Comparison of ENCODE assay signal across 23 cellular contexts in the genomic region with DNA sequence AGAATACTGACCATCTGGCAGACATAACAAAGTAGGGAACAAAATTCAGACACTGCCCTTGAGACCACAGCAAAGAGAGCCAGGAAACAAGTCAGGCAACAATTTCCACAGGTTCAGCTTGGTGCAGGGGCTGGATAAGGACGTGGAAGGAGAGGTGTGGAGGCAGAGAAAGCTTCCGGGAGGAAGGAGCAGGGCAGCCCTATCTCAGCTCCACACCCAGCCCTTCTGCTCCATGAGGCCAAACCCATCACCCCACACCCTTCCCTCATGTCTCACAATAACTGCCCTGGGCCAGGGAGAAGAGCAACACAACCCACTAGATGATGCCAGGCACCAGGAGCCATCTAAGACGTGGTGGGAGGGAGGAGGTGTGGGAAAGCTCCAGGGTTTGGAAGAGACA. TPM values are rescaled to one million over a fixed set of nuclear protein-coding genes. Genes with fewer than 3 reads are reported as not detected.
DNase-seq lines count a peak whose midpoint lies in the region; ATAC-seq and TF ChIP-seq lines count a peak whose summit lies in the region.
"Had no signal": no experiment of that assay in that cellular context is flagged by ENCODE, and none has a peak within 500 bp of the region (broad histone marks: within the 10 kb centered on the region; RNA-seq: fewer than 3 reads in every experiment).

No MANE protein-coding gene starts in this region.

- H3K36me3 Mint-ChIP-seq in activated CD8-positive, alpha-beta T cell treated with anti-CD3 and anti-CD28 coated beads for 36 hours (ENCODE audit: low read depth), result peaks cover 90% of the 10 kb centered on the region
- peaks cover 87% of the 10 kb centered on the region for H3K36me3 Mint-ChIP-seq in activated CD8-positive, alpha-beta T cell treated with anti-CD3 and anti-CD28 coated beads, Interleukin-2, amount 10 ng/mL, durations not matched to agents 7 days and 5 days (ENCODE audit: low read depth)
- H3K36me3 Mint-ChIP-seq in HFFc6 (ENCODE audit: low read depth) (peaks cover 62% of the 10 kb centered on the region), nephron progenitor cell (ENCODE audit: low read depth) (peaks cover 91% of the 10 kb centered on the region)
- H3K36me3 Mint-ChIP-seq in activated T-helper 17 cell treated with anti-CD3 and anti-CD28 coated beads, Interleukin-2, amount 50 U/mL, for 72 hours (ENCODE audit: low read depth), result peaks cover 100% of the 10 kb centered on the region

- DNase-seq in activated CD8-positive, alpha-beta T cell treated with anti-CD3 and anti-CD28 coated beads for 36 hours, result no peak
- DNase-seq in activated CD8-positive, alpha-beta T cell treated with anti-CD3 and anti-CD28 coated beads, Interleukin-2, amount 10 ng/mL, durations not matched to agents 7 days and 5 days, result no peak
- DNase-seq in HFFc6, result no peak
- DNase-seq in nephron progenitor cell, result no peak
- DNase-seq in left ventricle myocardium inferior, result no peak
- DNase-seq: activated CD4-positive, CD25-positive, alpha-beta regulatory T cell; amygdala; Calu3; heart right ventricle; left lung; NCI-H1694 treated with DMSO at 0.1 percent for 48 hours; NCI-H345; small intestine; stimulated activated CD4-positive, alpha-beta T cell treated with anti-CD3 and anti-CD28 coated beads, Interleukin-4, amount 100 ng/mL, for 1 hour; T-helper 2 cell; upper lobe of right lung had no signal

- no peaks in the 10 kb centered on the region for H3K27me3 ChIP-seq in left ventricle myocardium inferior (ENCODE audit: low read depth)
- H3K27me3 ChIP-seq: cardiac muscle cell, heart right ventricle, left lung, neutrophil, upper lobe of right lung had no signal

- peak overlapping the region; percentile 12 for H3K4me3 Mint-ChIP-seq in activated CD8-positive, alpha-beta T cell treated with anti-CD3 and anti-CD28 coated beads for 36 hours
- no peak overlapping the region for H3K4me3 Mint-ChIP-seq in activated CD8-positive, alpha-beta T cell treated with anti-CD3 and anti-CD28 coated beads, Interleukin-2, amount 10 ng/mL, durations not matched to agents 7 days and 5 days
- H3K4me3 Mint-ChIP-seq in HFFc6, result no peak overlapping the region
- H3K4me3 Mint-ChIP-seq in activated T-helper 17 cell treated with anti-CD3 and anti-CD28 coated beads, Interleukin-2, amount 50 U/mL, for 72 hours, result peak overlapping the region; percentile 7
- H3K4me3 Mint-ChIP-seq in nephron progenitor cell, result no peak overlapping the region

- TF ChIP-seq CTCF in activated CD8-positive, alpha-beta T cell treated with anti-CD3 and anti-CD28 coated beads for 36 hours (IDR thresholded peaks at IDR 0.05), result no peak
- TF ChIP-seq CTCF in HFFc6 (IDR thresholded peaks at IDR 0.05) (no peak), nephron progenitor cell (IDR thresholded peaks at IDR 0.05) (no peak), left ventricle myocardium inferior (IDR thresholded peaks at IDR 0.05; ENCODE audit: borderline replicate concordance) (no peak)

- no peak overlapping the region for H3K27ac ChIP-seq in left ventricle myocardium inferior (replicated peaks)
- H3K27ac ChIP-seq: cardiac muscle cell, heart right ventricle, left lung, neutrophil, upper lobe of right lung had no signal

- no peak for ATAC-seq in activated CD8-positive, alpha-beta T cell treated with anti-CD3 and anti-CD28 coated beads for 36 hours
- ATAC-seq in activated CD8-positive, alpha-beta T cell treated with anti-CD3 and anti-CD28 coated beads, Interleukin-2, amount 10 ng/mL, durations not matched to agents 7 days and 5 days, result no peak
- ATAC-seq in activated T-helper 17 cell treated with anti-CD3 and anti-CD28 coated beads, Interleukin-2, amount 50 U/mL, for 72 hours (replicated peaks), result no peak
- no peak for ATAC-seq in GM18870 (IDR thresholded peaks at IDR 0.05; ENCODE audit: unreplicated experiment)
- ATAC-seq in HG02623 (IDR thresholded peaks at IDR 0.05; ENCODE audit: unreplicated experiment), result no peak
- ATAC-seq: heart right ventricle, left lung, Panc1, upper lobe of right lung had no signal

- intact Hi-C loops in activated CD8-positive, alpha-beta T cell treated with anti-CD3 and anti-CD28 coated beads for 36 hours (cut with micrococcal nuclease), result no loop called here
- intact Hi-C loops in left ventricle myocardium inferior (cut with micrococcal nuclease), result no loop called here

- CTCF ChIA-PET in activated CD8-positive, alpha-beta T cell treated with anti-CD3 and anti-CD28 coated beads for 36 hours (lab: Charles Lee), result interaction anchor here (0.9 kb wide), 1 partner anchor 17 kb away, joined by 4 read pairs; no protein-coding TSS in a partner anchor
- CTCF ChIA-PET in activated CD8-positive, alpha-beta T cell treated with anti-CD3 and anti-CD28 coated beads, Interleukin-2, amount 10 ng/mL, durations not matched to agents 7 days and 5 days (lab: Charles Lee), result no interaction called here

- POLR2A ChIA-PET in activated CD8-positive, alpha-beta T cell treated with anti-CD3 and anti-CD28 coated beads for 36 hours (lab: Charles Lee), result interaction anchor here (1.0 to 12.3 kb wide), 5 partner anchors 10 to 43 kb away, joined by 3 to 279 read pairs (median 3); a partner anchor contains a TSS
- POLR2A ChIA-PET in activated CD8-positive, alpha-beta T cell treated with anti-CD3 and anti-CD28 coated beads, Interleukin-2, amount 10 ng/mL, durations not matched to agents 7 days and 5 days (lab: Charles Lee), result no interaction called here

- peaks cover 72% of the 10 kb centered on the region for H3K4me1 Mint-ChIP-seq in activated CD8-positive, alpha-beta T cell treated with anti-CD3 and anti-CD28 coated beads for 36 hours (ENCODE audit: low read depth)
- peaks cover 57% of the 10 kb centered on the region for H3K4me1 Mint-ChIP-seq in activated CD8-positive, alpha-beta T cell treated with anti-CD3 and anti-CD28 coated beads, Interleukin-2, amount 10 ng/mL, durations not matched to agents 7 days and 5 days (ENCODE audit: low read depth)
- peaks cover 70% of the 10 kb centered on the region for H3K4me1 Mint-ChIP-seq in HFFc6 (ENCODE audit: low read depth)
- peaks cover 34% of the 10 kb centered on the region for H3K4me1 Mint-ChIP-seq in activated T-helper 17 cell treated with anti-CD3 and anti-CD28 coated beads, Interleukin-2, amount 50 U/mL, for 72 hours
- peaks cover 44% of the 10 kb centered on the region for H3K4me1 Mint-ChIP-seq in nephron progenitor cell

- H3K27me3 Mint-ChIP-seq in activated CD8-positive, alpha-beta T cell treated with anti-CD3 and anti-CD28 coated beads for 36 hours, result no peaks in the 10 kb centered on the region
- no peaks in the 10 kb centered on the region for H3K27me3 Mint-ChIP-seq in activated CD8-positive, alpha-beta T cell treated with anti-CD3 and anti-CD28 coated beads, Interleukin-2, amount 10 ng/mL, durations not matched to agents 7 days and 5 days (ENCODE audit: low read depth)
- H3K27me3 Mint-ChIP-seq in HFFc6 (ENCODE audit: insufficient read depth), result no peaks in the 10 kb centered on the region; the same call in 1 of the 2 replicates
- H3K27me3 Mint-ChIP-seq in activated T-helper 17 cell treated with anti-CD3 and anti-CD28 coated beads, Interleukin-2, amount 50 U/mL, for 72 hours, result no peaks in the 10 kb centered on the region
- no peaks in the 10 kb centered on the region for H3K27me3 Mint-ChIP-seq in nephron progenitor cell (ENCODE audit: low read depth, poor library complexity)

- no peaks in the 10 kb centered on the region for H3K9me3 Mint-ChIP-seq in activated CD8-positive, alpha-beta T cell treated with anti-CD3 and anti-CD28 coated beads for 36 hours
- H3K9me3 Mint-ChIP-seq in activated CD8-positive, alpha-beta T cell treated with anti-CD3 and anti-CD28 coated beads, Interleukin-2, amount 10 ng/mL, durations not matched to agents 7 days and 5 days (ENCODE audit: insufficient read depth), result no peaks in the 10 kb centered on the region
- H3K9me3 Mint-ChIP-seq in HFFc6, result no peaks in the 10 kb centered on the region
- H3K9me3 Mint-ChIP-seq in activated T-helper 17 cell treated with anti-CD3 and anti-CD28 coated beads, Interleukin-2, amount 50 U/mL, for 72 hours, result no peaks in the 10 kb centered on the region
- H3K9me3 Mint-ChIP-seq in nephron progenitor cell, result peaks cover 8% of the 10 kb centered on the region
- H3K9me3 Mint-ChIP-seq: activated T-helper 2 cell treated with anti-CD3 and anti-CD28 coated beads, Interferon-gamma antibody, Interleukin-2, Interleukin-4, amounts not matched to agents 10 μg/mL and 5 μg/mL and 100 μg/mL, durations not matched to agents 14 hours and 24 hours and 36 hours had no signal

- H3K4me1 ChIP-seq in left ventricle myocardium inferior, result peaks cover 21% of the 10 kb centered on the region

- H3K27ac Mint-ChIP-seq in activated CD8-positive, alpha-beta T cell treated with anti-CD3 and anti-CD28 coated beads for 36 hours, result peak overlapping the region; percentile 61
- no peak overlapping the region for H3K27ac Mint-ChIP-seq in activated CD8-positive, alpha-beta T cell treated with anti-CD3 and anti-CD28 coated beads, Interleukin-2, amount 10 ng/mL, durations not matched to agents 7 days and 5 days
- H3K27ac Mint-ChIP-seq in HFFc6, result peak overlapping the region; percentile 57
- peak overlapping the region; percentile 69 for H3K27ac Mint-ChIP-seq in activated T-helper 17 cell treated with anti-CD3 and anti-CD28 coated beads, Interleukin-2, amount 50 U/mL, for 72 hours
- H3K27ac Mint-ChIP-seq in nephron progenitor cell, result peak overlapping the region; percentile 95
- H3K27ac Mint-ChIP-seq: activated T-helper 2 cell treated with anti-CD3 and anti-CD28 coated beads, Interferon-gamma antibody, Interleukin-2, Interleukin-4, amounts not matched to agents 10 μg/mL and 5 μg/mL and 100 μg/mL, durations not matched to agents 14 hours and 24 hours and 36 hours had no signal

- H3K4me3 ChIP-seq in left ventricle myocardium inferior, result no peak overlapping the region
- H3K4me3 ChIP-seq: cardiac muscle cell, heart right ventricle, left lung, upper lobe of right lung had no signal

- no peaks in the 10 kb centered on the region for H3K9me3 ChIP-seq in left ventricle myocardium inferior (replicated peaks)
- H3K9me3 ChIP-seq: left lung, neutrophil, upper lobe of right lung had no signal

- peaks cover 95% of the 10 kb centered on the region for H3K36me3 ChIP-seq in left ventricle myocardium inferior

RNA-seq across cellular contexts. Expression of a gene that starts 5.8 kb away (rescaled TPM):
- 100 to 1,000 TPM; 154 to 159 TPM for total RNA-seq in activated CD8-positive, alpha-beta T cell treated with anti-CD3 and anti-CD28 coated beads for 36 hours
- total RNA-seq in activated CD8-positive, alpha-beta T cell treated with anti-CD3 and anti-CD28 coated beads, Interleukin-2, amount 10 ng/mL, durations not matched to agents 7 days and 5 days, result 10 to 100 TPM; 69.6 to 77.8 TPM
- 10 to 100 TPM; 29.6 to 45.4 (median 32.0) TPM for total RNA-seq in HFFc6 (2021; fragmentation: NEBNext Ultra II Directional; extraction: Animal tissue kit (Norgen Biotek cat#: 25700))
- total RNA-seq in activated T-helper 17 cell treated with anti-CD3 and anti-CD28 coated beads, Interleukin-2, amount 50 U/mL, for 72 hours, result 100 to 1,000 TPM in 1 of 2 donors, 10 to 100 TPM in 1; 60.5 to 142 TPM
- total RNA-seq in left ventricle myocardium inferior, result 5.1 TPM

RNA-seq across cellular contexts. Expression of a gene that starts 43.3 kb away (rescaled TPM):
- 10 to 100 TPM; 19.8 to 21.3 TPM for total RNA-seq in activated CD8-positive, alpha-beta T cell treated with anti-CD3 and anti-CD28 coated beads for 36 hours
- 10 to 100 TPM; 29.5 to 29.6 TPM for total RNA-seq in activated CD8-positive, alpha-beta T cell treated with anti-CD3 and anti-CD28 coated beads, Interleukin-2, amount 10 ng/mL, durations not matched to agents 7 days and 5 days
- total RNA-seq in HFFc6 (2021; fragmentation: NEBNext Ultra II Directional; extraction: Animal tissue kit (Norgen Biotek cat#: 25700)), result 10 to 100 TPM; 23.4 to 29.5 (median 26.7) TPM
- total RNA-seq in activated T-helper 17 cell treated with anti-CD3 and anti-CD28 coated beads, Interleukin-2, amount 50 U/mL, for 72 hours, result 10 to 100 TPM; 24.8 to 30.1 TPM
- 21.4 TPM for total RNA-seq in left ventricle myocardium inferior

Comparison
In these comparisons a context has a peak if more than half of its experiments do, and no peak if none do; other contexts are left out.
1. H3K4me3 Mint-ChIP-seq: peak in activated CD8-positive, alpha-beta T cell treated with anti-CD3 and anti-CD28 coated beads for 36 hours (single experiment) and activated T-helper 17 cell treated with anti-CD3 and anti-CD28 coated beads, Interleukin-2, amount 50 U/mL, for 72 hours (single experiment); none in activated CD8-positive, alpha-beta T cell treated with anti-CD3 and anti-CD28 coated beads, Interleukin-2, amount 10 ng/mL, durations not matched to agents 7 days and 5 days (single experiment), HFFc6 (single experiment) and nephron progenitor cell (single experiment).